Comparison of ENCODE assay signal across 8 cellular contexts in the genomic region with DNA sequence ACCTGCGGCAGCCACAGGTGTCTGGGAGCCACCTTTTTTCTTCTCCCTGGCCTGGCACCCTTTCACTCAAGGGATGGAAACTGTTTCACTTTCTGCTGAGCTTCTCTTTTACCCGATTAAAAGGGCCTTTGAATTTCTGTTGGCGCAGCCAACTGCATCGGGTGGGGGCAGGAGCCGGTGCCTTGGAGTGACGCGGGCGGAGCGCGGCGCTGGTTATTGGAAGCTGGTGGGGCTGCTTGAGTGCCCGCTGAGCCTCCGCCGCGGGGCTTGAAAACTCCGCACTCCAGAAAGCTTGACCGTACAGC. TPM values are rescaled to one million over a fixed set of nuclear protein-coding genes. Genes with fewer than 3 reads are reported as not detected.
A peak's percentile ranks its signal among the peaks of the same experiment; 100 is the strongest.
DNase-seq lines count a peak whose midpoint lies in the region; ATAC-seq lines count a peak whose summit lies in the region.

No MANE protein-coding gene starts in this region.

- H3K4me3 Mint-ChIP-seq in stimulated activated naive CD8-positive, alpha-beta T cell treated with anti-CD3 and anti-CD28 coated beads, Interleukin-15, amount 100 ng/mL, for 72 hours: peak overlapping the region; percentile 93

- no peaks in the 10 kb centered on the region for H3K36me3 ChIP-seq in esophagus (ENCODE audit: control insufficient read depth in 2 of 2, insufficient read depth in 2 of 2, low read length in 1 of 2)

- 0 to 1% methylated on average over 17 of the region's 17 CpGs for WGBS in esophagus, 2 donors

- peaks cover 18% of the 10 kb centered on the region for H3K4me1 Mint-ChIP-seq in stimulated activated naive CD8-positive, alpha-beta T cell treated with anti-CD3 and anti-CD28 coated beads, Interleukin-15, amount 100 ng/mL, for 72 hours

- ATAC-seq in HG02943 (IDR thresholded peaks at IDR 0.05; ENCODE audit: low read depth, unreplicated experiment): peak; percentile 49
- peak; percentile 80 for ATAC-seq in stimulated activated naive CD8-positive, alpha-beta T cell treated with anti-CD3 and anti-CD28 coated beads, Interleukin-15, amount 100 ng/mL, for 72 hours

- no peaks in the 10 kb centered on the region for H3K9me3 Mint-ChIP-seq in stimulated activated naive CD8-positive, alpha-beta T cell treated with anti-CD3 and anti-CD28 coated beads, Interleukin-15, amount 100 ng/mL, for 72 hours

- DNase-seq in activated T-cell treated with anti-CD3 and anti-CD28 coated beads for 1 hour (ENCODE audit: low read depth): peak; percentile 11
- no peak for DNase-seq in activated T-cell treated with anti-CD3 and anti-CD28 coated beads, Interleukin-2, amount 50 U/mL, for 1 hour
- peak; percentile 51 for DNase-seq in NCI-H510A treated with DMSO at 0.1 percent for 48 hours (lab: John Stamatoyannopoulos, UW)
- peak; percentile 63 for DNase-seq in activated CD8-positive, alpha-beta memory T cell treated with anti-CD3 and anti-CD28 coated beads, Interleukin-2, amount 50 U/mL, for 48 hours
- DNase-seq in middle frontal gyrus (ENCODE audit: extremely low spot score, low spot score): peak; percentile 35
- DNase-seq in stimulated activated naive CD8-positive, alpha-beta T cell treated with anti-CD3 and anti-CD28 coated beads, Interleukin-15, amount 100 ng/mL, for 72 hours: peak in 1 of 2 donors; percentile 40

- H3K27me3 ChIP-seq in esophagus (ENCODE audit: control insufficient read depth in 1 of 2, insufficient read depth in 2 of 2, low read length in 2 of 2): no peaks in the 10 kb centered on the region

- peak overlapping the region; percentile 80 to 88 for H3K27ac Mint-ChIP-seq in stimulated activated naive CD8-positive, alpha-beta T cell treated with anti-CD3 and anti-CD28 coated beads, Interleukin-15, amount 100 ng/mL, for 72 hours

- peaks cover 13% of the 10 kb centered on the region for H3K27me3 Mint-ChIP-seq in stimulated activated naive CD8-positive, alpha-beta T cell treated with anti-CD3 and anti-CD28 coated beads, Interleukin-15, amount 100 ng/mL, for 72 hours

- no peaks in the 10 kb centered on the region for H3K9me3 ChIP-seq in esophagus (ENCODE audit: control insufficient read depth in 2 of 2, insufficient read depth in 1 of 2, low read depth in 1 of 2, low read length in 1 of 2)

- no peaks in the 10 kb centered on the region for H3K4me1 ChIP-seq in esophagus (ENCODE audit: control insufficient read depth in 2 of 2, insufficient read depth in 2 of 2, low read length in 1 of 2)

- peak overlapping the region; percentile 89 to 96 for H3K27ac ChIP-seq in esophagus (ENCODE audit: low read depth in 2 of 2, low read length in 1 of 2)

- peak overlapping the region; percentile 77 to 83 for H3K4me3 ChIP-seq in esophagus (ENCODE audit: low read depth in 1 of 2, low read length in 2 of 2)

RNA-seq across cellular contexts. Expression of a gene that starts 52.0 kb away (rescaled TPM):
- 10 to 100 TPM; 61.5 to 63.9 TPM for polyA plus RNA-seq in esophagus
